8 cellular contexts compared by ENCODE assay signal in genomic region chr17:17712268-17712924, GRCh38. TPM values are rescaled to one million over a fixed set of nuclear protein-coding genes. Genes with fewer than 3 reads are reported as not detected.
DNase-seq lines count a peak whose midpoint lies in the region; ATAC-seq and TF ChIP-seq lines count a peak whose summit lies in the region.

No MANE protein-coding gene starts in this region.

- H3K27me3 ChIP-seq in AG04450 (ENCODE audit: control insufficient read depth, insufficient read depth, low read length) (no peaks in the 10 kb centered on the region), lower lobe of right lung (ENCODE audit: low read depth) (no peaks in the 10 kb centered on the region)

- H3K4me1 ChIP-seq in lower lobe of right lung = peaks cover 53% of the 10 kb centered on the region

- H3K36me3 ChIP-seq in lower lobe of right lung = no peaks in the 10 kb centered on the region

- peak overlapping the region; percentile 94 for H3K27ac ChIP-seq in AG04450 (ENCODE audit: low read depth, low read length)
- H3K27ac ChIP-seq in lower lobe of right lung = peak overlapping the region; percentile 82

- CTCF ChIA-PET in AG04450 (lab: Charles Lee) = no interaction called here
- CTCF ChIA-PET in activated CD4-positive, alpha-beta memory T cell treated with anti-CD3 and anti-CD28 coated beads, Interleukin-2, amount 10 ng/mL, durations not matched to agents 7 days and 5 days (lab: Charles Lee) = no interaction called here

- DNase-seq in AG04450 (ENCODE audit: low read depth, low spot score) (peak; percentile 80), lower lobe of right lung (no peak), NCI-H1694 (lab: John Stamatoyannopoulos, UW) (no peak), NCI-H2171 treated with DMSO at 0.1 percent for 48 hours (lab: John Stamatoyannopoulos, UW) (no peak)
- DNase-seq in activated CD4-positive, alpha-beta memory T cell treated with anti-CD3 and anti-CD28 coated beads, Interleukin-2, amount 10 ng/mL, durations not matched to agents 7 days and 5 days = peak; percentile 47

- peak; percentile 56 for ATAC-seq in GM18870 (IDR thresholded peaks at IDR 0.05; ENCODE audit: unreplicated experiment)
- ATAC-seq in HG03280 (IDR thresholded peaks at IDR 0.05; ENCODE audit: unreplicated experiment) = peak; percentile 73
- no peak for ATAC-seq in lower lobe of right lung
- no peak for ATAC-seq in HG03039 (IDR thresholded peaks at IDR 0.05; ENCODE audit: unreplicated experiment)

- intact Hi-C loops in lower lobe of right lung (cut with DNase I) = no loop called here

- H3K9me3 ChIP-seq in AG04450 (ENCODE audit: control insufficient read depth, insufficient read depth, low read length) (no peaks in the 10 kb centered on the region), lower lobe of right lung (no peaks in the 10 kb centered on the region)

- H3K27ac Mint-ChIP-seq in activated CD4-positive, alpha-beta memory T cell treated with anti-CD3 and anti-CD28 coated beads, Interleukin-2, amount 10 ng/mL, durations not matched to agents 7 days and 5 days = peak overlapping the region; percentile 34

- POLR2A ChIA-PET in AG04450 (lab: Yijun Ruan, JAX) = no interaction called here
- POLR2A ChIA-PET in activated CD4-positive, alpha-beta memory T cell treated with anti-CD3 and anti-CD28 coated beads, Interleukin-2, amount 10 ng/mL, durations not matched to agents 7 days and 5 days (lab: Charles Lee) = no interaction called here

- no peaks in the 10 kb centered on the region for H3K9me3 Mint-ChIP-seq in activated CD4-positive, alpha-beta memory T cell treated with anti-CD3 and anti-CD28 coated beads, Interleukin-2, amount 10 ng/mL, durations not matched to agents 7 days and 5 days

- H3K36me3 Mint-ChIP-seq in activated CD4-positive, alpha-beta memory T cell treated with anti-CD3 and anti-CD28 coated beads, Interleukin-2, amount 10 ng/mL, durations not matched to agents 7 days and 5 days (ENCODE audit: low read depth) = no peaks in the 10 kb centered on the region

- H3K4me3 ChIP-seq in AG04450 (ENCODE audit: low read depth, low read length) (no peak overlapping the region; the same call in 1 of the 2 replicates), lower lobe of right lung (no peak overlapping the region)

- no peak for TF ChIP-seq CTCF in AG04450 (IDR thresholded peaks at IDR 0.05; ENCODE audit: low read depth, low read length)
- no peak for TF ChIP-seq CTCF in lower lobe of right lung (IDR thresholded peaks at IDR 0.05)

- no peaks in the 10 kb centered on the region for H3K27me3 Mint-ChIP-seq in activated CD4-positive, alpha-beta memory T cell treated with anti-CD3 and anti-CD28 coated beads, Interleukin-2, amount 10 ng/mL, durations not matched to agents 7 days and 5 days

- no peak overlapping the region for H3K4me3 Mint-ChIP-seq in activated CD4-positive, alpha-beta memory T cell treated with anti-CD3 and anti-CD28 coated beads, Interleukin-2, amount 10 ng/mL, durations not matched to agents 7 days and 5 days

- peaks cover 21% of the 10 kb centered on the region for H3K4me1 Mint-ChIP-seq in activated CD4-positive, alpha-beta memory T cell treated with anti-CD3 and anti-CD28 coated beads, Interleukin-2, amount 10 ng/mL, durations not matched to agents 7 days and 5 days

RNA-seq across cellular contexts. Expression of gene RAI1, which starts 31.1 kb away (rescaled TPM):
- polyA plus RNA-seq in AG04450 (2011; rRNA removed) = 2.1 and 3.2 TPM in 2 replicates
- polyA minus RNA-seq in AG04450 (2011; rRNA and poly(A)+ RNA removed) = 4.2 and 5.4 TPM in 2 replicates
- total RNA-seq in activated CD4-positive, alpha-beta memory T cell treated with anti-CD3 and anti-CD28 coated beads, Interleukin-2, amount 10 ng/mL, durations not matched to agents 7 days and 5 days = 10 to 100 TPM; 16.7 TPM
- total RNA-seq in lower lobe of right lung = 31.1 TPM

Comparison
In these comparisons a context has a peak if more than half of its experiments do, and no peak if none do; other contexts are left out.
1. DNase-seq: peak in AG04450 (single experiment) and activated CD4-positive, alpha-beta memory T cell treated with anti-CD3 and anti-CD28 coated beads, Interleukin-2, amount 10 ng/mL, durations not matched to agents 7 days and 5 days (single experiment); none in lower lobe of right lung (single experiment), NCI-H1694 (single experiment) and NCI-H2171 treated with DMSO at 0.1 percent for 48 hours (single experiment).
2. ATAC-seq: peak in GM18870 (single experiment) and HG03280 (single experiment); none in lower lobe of right lung (0 of 2) and HG03039 (single experiment).